In genomic region chr1:76239470-76239918, GRCh38 we compare ENCODE assay signal across 17 cellular contexts.
A peak's percentile ranks its signal among the peaks of the same experiment; 100 is the strongest.
DNase-seq lines count a peak whose midpoint lies in the region; ATAC-seq and TF ChIP-seq lines count a peak whose summit lies in the region.
"Had no signal": no experiment of that assay in that cellular context is flagged by ENCODE, and none has a peak within 500 bp of the region (broad histone marks: within the 10 kb centered on the region; RNA-seq: fewer than 3 reads in every experiment).

No MANE protein-coding gene starts in this region.

- H3K36me3 ChIP-seq in ascending aorta: no peaks in the 10 kb centered on the region
- H3K36me3 ChIP-seq: lower lobe of right lung, MG63, suprapubic skin had no signal

- no peak for TF ChIP-seq CTCF in ascending aorta (IDR thresholded peaks at IDR 0.05)

- H3K4me3 ChIP-seq in ascending aorta: no peak overlapping the region
- H3K4me3 ChIP-seq: coronary artery, lower lobe of right lung, MG63, suprapubic skin had no signal

- peak; percentile 21 for DNase-seq in NCI-H345 (lab: John Stamatoyannopoulos, UW)
- DNase-seq in NCI-H345 treated with DMSO at 0.1 percent for 48 hours (lab: John Stamatoyannopoulos, UW; ENCODE audit: unreplicated experiment): no peak
- DNase-seq in NCI-H2227 treated with DMSO at 0.1 percent for 48 hours (lab: John Stamatoyannopoulos, UW): peak; percentile 6
- DNase-seq in amniotic epithelial cell (ENCODE audit: low read depth): peak; percentile 50
- DNase-seq in SKM-1 treated with dmso at 0.1 percent for 144 hours (lab: John Stamatoyannopoulos, UW; ENCODE audit: unreplicated experiment): no peak
- no peak for DNase-seq in ascending aorta (ENCODE audit: low spot score in 2 of 2)
- DNase-seq: activated CD4-positive, alpha-beta T cell treated with anti-CD3 and anti-CD28 coated beads for 4 hours; CD4-positive, CD25-positive, alpha-beta regulatory T cell; EL; lower lobe of right lung; MG63; NCI-H187 treated with DMSO at 0.1 percent for 48 hours; right cardiac atrium had no signal

- no peak overlapping the region for H3K27ac ChIP-seq in ascending aorta
- H3K27ac ChIP-seq: coronary artery, lower lobe of right lung, suprapubic skin had no signal

- H3K9me3 ChIP-seq in ascending aorta: peaks cover 0 to 9% of the 10 kb centered on the region in 2 donors
- H3K9me3 ChIP-seq: lower lobe of right lung, MG63 had no signal

- intact Hi-C loops in ascending aorta (cut with DNase I): no loop called here

- ATAC-seq in GM19328 (IDR thresholded peaks at IDR 0.05; ENCODE audit: unreplicated experiment) (no peak), GM18868 (IDR thresholded peaks at IDR 0.05; ENCODE audit: unreplicated experiment) (no peak)
- ATAC-seq: lower lobe of right lung, right cardiac atrium had no signal

- no peaks in the 10 kb centered on the region for H3K4me1 ChIP-seq in ascending aorta
- H3K4me1 ChIP-seq: lower lobe of right lung, suprapubic skin had no signal

- no peaks in the 10 kb centered on the region for H3K27me3 ChIP-seq in ascending aorta
- H3K27me3 ChIP-seq: MG63, suprapubic skin had no signal

Comparison
In these comparisons a context has a peak if more than half of its experiments do, and no peak if none do; other contexts are left out.
1. DNase-seq: peak in NCI-H345 (single experiment), NCI-H2227 treated with DMSO at 0.1 percent for 48 hours (single experiment) and amniotic epithelial cell (single experiment); none in NCI-H345 treated with DMSO at 0.1 percent for 48 hours (single experiment), SKM-1 treated with dmso at 0.1 percent for 144 hours (single experiment) and ascending aorta (0 of 2).